In the genomic region with DNA sequence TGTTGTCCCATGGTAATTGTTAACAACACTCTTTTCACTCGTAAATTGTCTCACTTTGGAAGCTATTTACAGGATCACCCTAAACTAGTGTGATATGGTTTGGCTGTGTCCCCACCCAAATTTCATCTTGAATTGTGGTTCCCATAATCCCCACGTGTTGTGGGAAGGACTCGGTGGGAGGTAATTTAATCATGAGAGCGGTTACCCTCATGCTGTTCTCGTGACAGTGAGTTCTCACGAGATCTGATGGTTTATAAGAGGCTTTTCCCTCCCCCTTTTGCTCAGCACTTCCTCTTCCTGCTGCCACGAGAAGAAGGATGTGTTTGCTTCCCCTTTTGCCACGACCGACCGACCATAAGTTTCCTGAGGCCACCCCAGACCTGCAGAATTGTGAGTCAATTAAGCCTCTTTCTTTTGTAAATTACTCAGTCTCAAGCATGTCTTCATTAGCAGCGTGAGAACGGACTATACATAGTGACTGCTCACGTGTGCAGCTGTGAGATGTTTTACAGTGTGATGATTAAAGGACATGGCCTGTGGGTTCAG, we compare ENCODE assay signal across 1 cellular context.
TF ChIP-seq lines count a peak whose summit lies in the region.

No MANE protein-coding gene starts in this region.

TF ChIP-seq in H1, 55 proteins besides CTCF, POLR2A, EP300 and RAD21:
- TF ChIP-seq BRCA1 (IDR thresholded peaks at IDR 0.05; ENCODE audit: low read depth, low read length) (0 out of 2 replicates have a peak, but pooled peaks have one; percentile 43), GABPA (IDR thresholded peaks at IDR 0.05; ENCODE audit: borderline replicate concordance, insufficient read depth, low read length) (no peak), KDM4A (IDR thresholded peaks at IDR 0.05; ENCODE audit: low read depth, low read length, severe bottlenecking) (no peak), CHD2 (IDR thresholded peaks at IDR 0.05; ENCODE audit: low read length) (peak; percentile 72; the same call in 1 of the 2 replicates), RNF2 (IDR thresholded peaks at IDR 0.05; ENCODE audit: borderline replicate concordance, low read depth, low read length, missing control alignments, poor library complexity, severe bottlenecking) (no peak)
